14 cellular contexts compared by ENCODE assay signal in genomic region chr1:223837206-223837605, GRCh38. TPM values are rescaled to one million over a fixed set of nuclear protein-coding genes. Genes with fewer than 3 reads are reported as not detected.
DNase-seq lines count a peak whose midpoint lies in the region; ATAC-seq and TF ChIP-seq lines count a peak whose summit lies in the region.
"Had no signal": no experiment of that assay in that cellular context is flagged by ENCODE, and none has a peak within 500 bp of the region (broad histone marks: within the 10 kb centered on the region; RNA-seq: fewer than 3 reads in every experiment).

No MANE protein-coding gene starts in this region.

- TF ChIP-seq POLR2A in IMR-90 (IDR thresholded peaks at IDR 0.05; ENCODE audit: low read depth, low read length), result no peak

- H3K4ac ChIP-seq in IMR-90 (ENCODE audit: low read depth, low read length), result no peak overlapping the region

- H3K4me1 ChIP-seq in A673 (ENCODE audit: insufficient read depth, low read length, poor library complexity, severe bottlenecking) (peaks cover 72% of the 10 kb centered on the region), IMR-90 (ENCODE audit: control insufficient read depth, insufficient read depth, low read length) (peaks cover 31% of the 10 kb centered on the region), right atrium auricular region (peaks cover 0 to 82% of the 10 kb centered on the region in 2 donors)

- H2BK20ac ChIP-seq in IMR-90 (ENCODE audit: low read depth, low read length), result no peak overlapping the region

- no peak overlapping the region for H2BK120ac ChIP-seq in IMR-90 (ENCODE audit: low read depth, low read length)

- WGBS in IMR-90 (ENCODE audit: extremely low coverage in 2 of 2, insufficient read length in 1 of 2), 2 experiments, result no CpG with 5 or more reads among the region's 1 CpG

- H3K4me1 Mint-ChIP-seq in activated T-helper 2 cell treated with anti-CD3 and anti-CD28 coated beads, Interferon-gamma antibody, Interleukin-2, Interleukin-4, amounts not matched to agents 10 μg/mL and 5 μg/mL and 100 μg/mL, durations not matched to agents 14 hours and 24 hours and 36 hours (ENCODE audit: low read depth), result peaks cover 24% of the 10 kb centered on the region

- H2BK15ac ChIP-seq in IMR-90 (ENCODE audit: low read depth, low read length), result no peak overlapping the region

- H3K56ac ChIP-seq in IMR-90 (ENCODE audit: extremely low read depth, insufficient read depth, low read length), result no peak overlapping the region

- peak overlapping the region; percentile 33 for H2BK5ac ChIP-seq in IMR-90 (ENCODE audit: low read depth, low read length, poor library complexity, severe bottlenecking)

- intact Hi-C loops in A673 (cut with micrococcal nuclease; ENCODE audit: unreplicated experiment), result no loop called here
- intact Hi-C loops in IMR-90 (cut with micrococcal nuclease), result no loop called here
- intact Hi-C loops in activated T-helper 2 cell treated with anti-CD3 and anti-CD28 coated beads, Interferon-gamma antibody, Interleukin-2, Interleukin-4, amounts not matched to agents 10 μg/mL and 5 μg/mL and 100 μg/mL, durations not matched to agents 14 hours and 24 hours and 36 hours (cut with micrococcal nuclease), result loop anchor here (10.0 kb wide), 2 partner anchors 348 to 1182 kb away; partner anchors contain the start of gene DEGS1

- in situ Hi-C loops in IMR-90 (cut with MboI; ENCODE audit: low sequenced_read_pairs), result no loop called here

- no peaks in the 10 kb centered on the region for H3K36me3 ChIP-seq in A673 (ENCODE audit: insufficient read depth, low read length, poor library complexity, severe bottlenecking)
- no peaks in the 10 kb centered on the region for H3K36me3 ChIP-seq in IMR-90 (ENCODE audit: control insufficient read depth, insufficient read depth, low read length)
- no peaks in the 10 kb centered on the region for H3K36me3 ChIP-seq in right atrium auricular region
- H3K36me3 ChIP-seq: adrenal gland had no signal

- dilution Hi-C loops in IMR-90 (cut with HindIII; ENCODE audit: low sequenced_read_pairs, unreplicated experiment), result no loop called here

- no peak overlapping the region for H4K91ac ChIP-seq in IMR-90 (ENCODE audit: insufficient read depth, low read depth, low read length)

- peaks cover 15 to 71% of the 10 kb centered on the region in 2 experiments; a peak in 3 of 4 replicates for H3K79me1 ChIP-seq in IMR-90 (ENCODE audit: low read depth in 1 of 2, low read length in 2 of 2)

- no peaks in the 10 kb centered on the region for H3K9me3 ChIP-seq in A673 (ENCODE audit: low read depth, low read length, poor library complexity, severe bottlenecking)
- no peaks in the 10 kb centered on the region for H3K9me3 ChIP-seq in IMR-90 (ENCODE audit: control insufficient read depth, insufficient read depth, low read length)
- H3K9me3 ChIP-seq in right atrium auricular region, result no peaks in the 10 kb centered on the region
- H3K9me3 ChIP-seq: adrenal gland had no signal

- no peak overlapping the region for H3K27ac Mint-ChIP-seq in activated T-helper 2 cell treated with anti-CD3 and anti-CD28 coated beads, Interferon-gamma antibody, Interleukin-2, Interleukin-4, amounts not matched to agents 10 μg/mL and 5 μg/mL and 100 μg/mL, durations not matched to agents 14 hours and 24 hours and 36 hours
- H3K27ac Mint-ChIP-seq: activated CD4-positive, alpha-beta T cell treated with anti-CD3 and anti-CD28 coated beads, Interleukin-2, amount 10 ng/mL, durations not matched to agents 7 days and 5 days had no signal

- H3K27me3 Mint-ChIP-seq in activated T-helper 2 cell treated with anti-CD3 and anti-CD28 coated beads, Interferon-gamma antibody, Interleukin-2, Interleukin-4, amounts not matched to agents 10 μg/mL and 5 μg/mL and 100 μg/mL, durations not matched to agents 14 hours and 24 hours and 36 hours (ENCODE audit: low read depth), result no peaks in the 10 kb centered on the region
- H3K27me3 Mint-ChIP-seq: activated CD4-positive, alpha-beta T cell treated with anti-CD3 and anti-CD28 coated beads, Interleukin-2, amount 10 ng/mL, durations not matched to agents 7 days and 5 days had no signal

- peaks cover 5% of the 10 kb centered on the region for H3K36me3 Mint-ChIP-seq in activated T-helper 2 cell treated with anti-CD3 and anti-CD28 coated beads, Interferon-gamma antibody, Interleukin-2, Interleukin-4, amounts not matched to agents 10 μg/mL and 5 μg/mL and 100 μg/mL, durations not matched to agents 14 hours and 24 hours and 36 hours (ENCODE audit: low read depth)

- DNase-seq in A673 (ENCODE audit: low spot score), result peak; percentile 35
- DNase-seq in IMR-90, result peak; percentile 55
- no peak for DNase-seq in right atrium auricular region (ENCODE audit: low spot score)
- no peak for DNase-seq in activated T-helper 2 cell treated with anti-CD3 and anti-CD28 coated beads, Interferon-gamma antibody, Interleukin-2, Interleukin-4, amounts not matched to agents 10 μg/mL and 5 μg/mL and 100 μg/mL, durations not matched to agents 14 hours and 24 hours and 36 hours (ENCODE audit: low spot score)
- DNase-seq: activated CD4-positive, alpha-beta T cell treated with anti-CD3 and anti-CD28 coated beads, Interleukin-2, amount 10 ng/mL, durations not matched to agents 7 days and 5 days; activated T-cell treated with anti-CD3 and anti-CD28 coated beads, Interleukin-2, amount 50 U/mL, for 48 hours; adrenal gland; dorsolateral prefrontal cortex; midbrain; NCI-H2081 had no signal

- H2AFZ ChIP-seq in IMR-90 (replicated peaks; ENCODE audit: low read length, poor library complexity), result no peak overlapping the region

- peaks cover 75% of the 10 kb centered on the region for H4K20me1 ChIP-seq in IMR-90 (ENCODE audit: insufficient read depth, low read length)

- H3K4me3 ChIP-seq in A673 (ENCODE audit: low read depth, low read length, poor library complexity, severe bottlenecking), result no peak overlapping the region
- no peak overlapping the region for H3K4me3 ChIP-seq in IMR-90 (ENCODE audit: insufficient read depth, low read depth, low read length)
- H3K4me3 ChIP-seq in right atrium auricular region, result no peak overlapping the region
- H3K4me3 ChIP-seq: adrenal gland, dorsolateral prefrontal cortex had no signal

- H2AK9ac ChIP-seq in IMR-90 (replicated peaks; ENCODE audit: low read depth, low read length, poor library complexity), result no peak overlapping the region

- H3K27ac ChIP-seq in A673 (ENCODE audit: low read depth, low read length, poor library complexity, severe bottlenecking) (peak overlapping the region; percentile 52), IMR-90 (ENCODE audit: insufficient read depth, low read length) (peak overlapping the region; percentile 37; the same call in 1 of the 2 replicates), right atrium auricular region (peak overlapping the region; percentile 40 to 47)
- H3K27ac ChIP-seq: adrenal gland had no signal

- CTCF ChIA-PET in A673 (lab: Charles Lee), result no interaction called here
- CTCF ChIA-PET in IMR-90 (lab: Yijun Ruan, JAX), result interaction anchor here (0.7 kb wide), 1 partner anchor 127 kb away, joined by 7 read pairs; no protein-coding TSS in a partner anchor

- peaks cover 26% of the 10 kb centered on the region for H3K9me1 ChIP-seq in IMR-90 (ENCODE audit: insufficient read depth, low read length)

- POLR2A ChIA-PET in A673 (lab: Charles Lee; ENCODE audit: low non-redundant PET) (no interaction called here), IMR-90 (lab: Charles Lee; ENCODE audit: unreplicated experiment) (no interaction called here)

- ATAC-seq in IMR-90 (ENCODE audit: low read depth), result peak; percentile 27
- ATAC-seq in SK-N-SH treated with all-trans-retinoic acid at 6 μM for 48 hours, result peak; percentile 77
- ATAC-seq in HG02571 (IDR thresholded peaks at IDR 0.05; ENCODE audit: unreplicated experiment), result no peak
- ATAC-seq in HG03460 (IDR thresholded peaks at IDR 0.05; ENCODE audit: unreplicated experiment), result no peak
- no peak for ATAC-seq in HG03378 (IDR thresholded peaks at IDR 0.05; ENCODE audit: unreplicated experiment)

- H3K9me3 Mint-ChIP-seq in activated T-helper 2 cell treated with anti-CD3 and anti-CD28 coated beads, Interferon-gamma antibody, Interleukin-2, Interleukin-4, amounts not matched to agents 10 μg/mL and 5 μg/mL and 100 μg/mL, durations not matched to agents 14 hours and 24 hours and 36 hours, result no peaks in the 10 kb centered on the region
- H3K9me3 Mint-ChIP-seq: activated CD4-positive, alpha-beta T cell treated with anti-CD3 and anti-CD28 coated beads, Interleukin-2, amount 10 ng/mL, durations not matched to agents 7 days and 5 days had no signal

- TF ChIP-seq CTCF in A673 (conservative IDR thresholded peaks at IDR 0.05; ENCODE audit: low read depth, low read length) (no peak), IMR-90 (conservative IDR thresholded peaks at IDR 0.05; ENCODE audit: low read depth, low read length) (no peak), right atrium auricular region (IDR thresholded peaks at IDR 0.05) (no peak)

- H3K27me3 ChIP-seq in A673 (replicated peaks; ENCODE audit: insufficient read depth, low read depth, low read length, poor library complexity) (no peaks in the 10 kb centered on the region), IMR-90 (ENCODE audit: control insufficient read depth, insufficient read depth, low read length) (no peaks in the 10 kb centered on the region), right atrium auricular region (no peaks in the 10 kb centered on the region)
- H3K27me3 ChIP-seq: adrenal gland, dorsolateral prefrontal cortex had no signal

- H2AK5ac ChIP-seq in IMR-90 (ENCODE audit: low read depth, low read length), result no peak overlapping the region

- no peak for TF ChIP-seq RAD21 in IMR-90 (IDR thresholded peaks at IDR 0.05; ENCODE audit: low read length)

- H3K4me3 Mint-ChIP-seq in activated T-helper 2 cell treated with anti-CD3 and anti-CD28 coated beads, Interferon-gamma antibody, Interleukin-2, Interleukin-4, amounts not matched to agents 10 μg/mL and 5 μg/mL and 100 μg/mL, durations not matched to agents 14 hours and 24 hours and 36 hours (ENCODE audit: low read depth), result no peak overlapping the region
- H3K4me3 Mint-ChIP-seq: activated CD4-positive, alpha-beta T cell treated with anti-CD3 and anti-CD28 coated beads, Interleukin-2, amount 10 ng/mL, durations not matched to agents 7 days and 5 days had no signal

- H3K4me2 ChIP-seq in IMR-90 (ENCODE audit: low read depth, low read length), result peak overlapping the region; percentile 52

- no peak overlapping the region for H3K14ac ChIP-seq in IMR-90 (replicated peaks; ENCODE audit: low read depth, low read length)

- no peak overlapping the region for H3K9ac ChIP-seq in IMR-90 (ENCODE audit: low read depth, low read length)

- H3K23ac ChIP-seq in IMR-90 (ENCODE audit: low read depth, low read length), result 0 out of 2 replicates have a peak overlapping the region, but pooled peaks have one; percentile 9

- H4K8ac ChIP-seq in IMR-90 (ENCODE audit: low read depth in 2 of 2, low read length in 2 of 2), result peak overlapping the region in 1 of 2 experiments; percentile 24; a peak in 1 of 4 replicates

- BruUV-seq in A673 (replicated peaks; lab: Mats Ljungman, UMichigan) (no TSS peak), IMR-90 (replicated peaks; lab: Mats Ljungman, UMichigan) (no TSS peak)

- H3K18ac ChIP-seq in IMR-90 (ENCODE audit: low read depth, low read length), result no peak overlapping the region

- H4K5ac ChIP-seq in IMR-90 (ENCODE audit: low read depth, low read length), result no peak overlapping the region

RNA-seq across cellular contexts. Expression of gene TP53BP2, which starts 8.5 kb away (rescaled TPM):
- total RNA-seq in A673 (2021), result 77.8 and 93.3 TPM in 2 replicates
- total RNA-seq in IMR-90 (2012; rRNA removed), result 35.0 and 35.8 TPM in 2 replicates
- polyA plus RNA-seq in IMR-90 (2012; rRNA removed), result 19.2 and 19.9 TPM in 2 replicates
- polyA plus RNA-seq in IMR-90 (2012; cell fraction: cytosol; rRNA removed), result 9.9 and 11.5 TPM in 2 replicates
- polyA plus RNA-seq in IMR-90 (2012; cell fraction: nucleus; rRNA removed; ENCODE audit: low replicate concordance), result 10.3 and 34.6 TPM in 2 replicates
- 10 to 100 TPM; 26.8 to 29.3 TPM for total RNA-seq in right atrium auricular region
- 37.5 and 40.9 TPM in 2 replicates for total RNA-seq in activated T-helper 2 cell treated with anti-CD3 and anti-CD28 coated beads, Interferon-gamma antibody, Interleukin-2, Interleukin-4, amounts not matched to agents 10 μg/mL and 5 μg/mL and 100 μg/mL, durations not matched to agents 14 hours and 24 hours and 36 hours

Comparison
In these comparisons a context has a peak if more than half of its experiments do, and no peak if none do; other contexts are left out.
1. DNase-seq: peak in A673 (single experiment) and IMR-90 (single experiment); none in right atrium auricular region (single experiment) and activated T-helper 2 cell treated with anti-CD3 and anti-CD28 coated beads, Interferon-gamma antibody, Interleukin-2, Interleukin-4, amounts not matched to agents 10 μg/mL and 5 μg/mL and 100 μg/mL, durations not matched to agents 14 hours and 24 hours and 36 hours (single experiment).
2. ATAC-seq: peak in IMR-90 (single experiment) and SK-N-SH treated with all-trans-retinoic acid at 6 μM for 48 hours (single experiment); none in HG02571 (single experiment), HG03460 (single experiment) and HG03378 (single experiment).
3. Peak in every context shown above with its lines, with median percentiles within 50 percentile points of each other: H3K27ac ChIP-seq.